13 cellular contexts compared by ENCODE assay signal in the genomic region with DNA sequence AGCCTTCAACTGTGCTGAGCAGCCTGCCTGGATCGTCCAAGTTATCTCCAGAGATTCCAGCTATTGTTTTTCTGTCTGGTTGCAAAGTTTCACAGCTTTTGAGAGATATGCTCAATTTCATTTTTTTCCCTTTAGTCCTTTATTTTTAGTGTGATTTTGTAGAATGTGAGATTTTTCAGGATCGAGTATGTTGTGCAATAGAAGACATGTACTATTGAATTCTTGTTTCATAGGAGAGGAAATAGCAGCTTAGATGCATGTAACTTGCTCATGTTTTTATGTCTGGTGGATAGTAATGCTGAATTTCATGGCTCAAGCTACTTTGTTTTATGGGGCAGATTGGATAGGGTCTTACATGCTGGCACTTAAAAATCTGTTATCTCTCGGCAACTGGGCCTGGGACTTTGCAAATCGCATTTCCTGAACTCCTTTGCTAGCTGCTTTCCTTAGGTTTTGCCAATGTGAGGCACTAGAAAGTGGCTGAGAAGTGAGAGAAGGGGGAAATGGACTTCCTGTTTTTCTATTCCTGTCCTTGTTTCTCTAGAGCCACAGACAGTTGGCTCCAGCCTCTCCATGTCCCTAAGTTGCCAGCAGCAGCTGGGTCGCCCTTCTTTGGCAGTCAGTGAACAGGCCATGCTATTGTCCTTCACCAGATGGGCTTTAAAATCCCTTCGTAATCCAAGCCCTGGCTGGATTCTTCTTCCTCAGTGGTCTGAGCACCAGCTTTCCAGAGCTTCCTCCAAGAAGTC.
A peak's percentile ranks its signal among the peaks of the same experiment; 100 is the strongest.
DNase-seq lines count a peak whose midpoint lies in the region; ATAC-seq and TF ChIP-seq lines count a peak whose summit lies in the region.
"Had no signal": no experiment of that assay in that cellular context is flagged by ENCODE, and none has a peak within 500 bp of the region (broad histone marks: within the 10 kb centered on the region; RNA-seq: fewer than 3 reads in every experiment).

No MANE protein-coding gene starts in this region.

- H3K9me2 ChIP-seq in GM23248 (ENCODE audit: insufficient read depth) = no peaks in the 10 kb centered on the region

- ATAC-seq in HG03460 (IDR thresholded peaks at IDR 0.05; ENCODE audit: unreplicated experiment) (no peak), GM19023 (IDR thresholded peaks at IDR 0.05; ENCODE audit: unreplicated experiment) (no peak)
- ATAC-seq: body of pancreas had no signal

- H3K4me2 ChIP-seq in GM23248 (ENCODE audit: unreplicated experiment) = no peak overlapping the region

- H3K9ac ChIP-seq in GM23248 = no peak overlapping the region

- H3K27ac ChIP-seq in dorsolateral prefrontal cortex = peak overlapping the region in 55 of 59 donors; percentile 13 to 87 (median 76)
- no peak overlapping the region for H3K27ac ChIP-seq in GM23248
- H3K27ac ChIP-seq: body of pancreas had no signal

- no peaks in the 10 kb centered on the region for H3K36me3 ChIP-seq in GM23248 (ENCODE audit: low read depth)
- H3K36me3 ChIP-seq: BE2C had no signal

- no peaks in the 10 kb centered on the region for H4K20me1 ChIP-seq in GM23248 (ENCODE audit: insufficient read depth)

- no peaks in the 10 kb centered on the region for H3K79me2 ChIP-seq in GM23248 (ENCODE audit: insufficient read depth)

- no peaks in the 10 kb centered on the region for H3F3A ChIP-seq in GM23248 (ENCODE audit: insufficient read depth)

- H3K27me3 ChIP-seq in dorsolateral prefrontal cortex (no peaks in the 10 kb centered on the region), GM23248 (replicated peaks; ENCODE audit: insufficient read depth) (no peaks in the 10 kb centered on the region)
- H3K27me3 ChIP-seq: BE2C, body of pancreas had no signal

- 53 to 56% methylated on average over 6 of the region's 6 CpGs for WGBS in GM23248 (ENCODE audit: low coverage in 1 of 2, low lambda C conversion rate in 2 of 2, missing lambda C conversion rate in 2 of 2), 2 experiments

- DNase-seq in CD1c-positive myeloid dendritic cell (ENCODE audit: extremely low spot score) = peak; percentile 8
- peak; percentile 37 to 55 for DNase-seq in NOMO-1 (lab: John Stamatoyannopoulos, UW; ENCODE audit: unreplicated experiment in 2 of 2)
- peak in 9 of 10 donors; percentile 8 to 78 (median 65) for DNase-seq in dorsolateral prefrontal cortex
- peak; percentile 52 for DNase-seq in occipital lobe (lab: John Stamatoyannopoulos, UW)
- no peak for DNase-seq in mucosa of gallbladder (ENCODE audit: low spot score)
- no peak for DNase-seq in GM23248
- DNase-seq: activated CD4-positive, alpha-beta T cell treated with anti-CD3 and anti-CD28 coated beads for 1 hour; BE2C; body of pancreas; NCI-H2171; stimulated activated CD8-positive, alpha-beta memory T cell treated with anti-CD3 and anti-CD28 coated beads, Interleukin-4, amount 100 ng/mL, for 48 hours had no signal

- H3K4me1 ChIP-seq in GM23248 (ENCODE audit: insufficient read depth) = peaks cover 8% of the 10 kb centered on the region; the same call in 1 of the 2 replicates
- H3K4me1 ChIP-seq: BE2C had no signal

- H3K9me3 ChIP-seq in GM23248 (ENCODE audit: low read depth) = no peaks in the 10 kb centered on the region
- H3K9me3 ChIP-seq: BE2C, body of pancreas had no signal

- peak overlapping the region in 2 of 59 donors; percentile 16 to 22 for H3K4me3 ChIP-seq in dorsolateral prefrontal cortex
- H3K4me3 ChIP-seq in GM23248 = no peak overlapping the region
- H3K4me3 ChIP-seq: body of pancreas had no signal

- intact Hi-C loops in dorsolateral prefrontal cortex (cut with DNase I) = loop anchor here (2.0 to 10.0 kb wide), 4 partner anchors 257 to 727 kb away; a partner anchor contains a TSS

- in situ Hi-C loops in GM23248 (cut with MboI) = loop anchor here (10.0 kb wide), 1 partner anchor 637 kb away; no protein-coding TSS in a partner anchor

- TF ChIP-seq CTCF in dorsolateral prefrontal cortex (IDR thresholded peaks at IDR 0.05 in 54 of 56, conservative IDR thresholded peaks at IDR 0.05 in 2 of 56; ENCODE audit: low read depth in 1 of 56, partially characterized antibody in 56 of 56) = peak in 7 of 56 donors; percentile 12 to 39 (median 23)

- H2AFZ ChIP-seq in GM23248 = no peak overlapping the region

Comparison
In these comparisons a context has a peak if more than half of its experiments do, and no peak if none do; other contexts are left out.
1. DNase-seq: peak in CD1c-positive myeloid dendritic cell (single experiment), NOMO-1 (2 of 2), dorsolateral prefrontal cortex (9 of 10) and occipital lobe (single experiment); none in mucosa of gallbladder (single experiment) and GM23248 (single experiment).